In the genomic region with DNA sequence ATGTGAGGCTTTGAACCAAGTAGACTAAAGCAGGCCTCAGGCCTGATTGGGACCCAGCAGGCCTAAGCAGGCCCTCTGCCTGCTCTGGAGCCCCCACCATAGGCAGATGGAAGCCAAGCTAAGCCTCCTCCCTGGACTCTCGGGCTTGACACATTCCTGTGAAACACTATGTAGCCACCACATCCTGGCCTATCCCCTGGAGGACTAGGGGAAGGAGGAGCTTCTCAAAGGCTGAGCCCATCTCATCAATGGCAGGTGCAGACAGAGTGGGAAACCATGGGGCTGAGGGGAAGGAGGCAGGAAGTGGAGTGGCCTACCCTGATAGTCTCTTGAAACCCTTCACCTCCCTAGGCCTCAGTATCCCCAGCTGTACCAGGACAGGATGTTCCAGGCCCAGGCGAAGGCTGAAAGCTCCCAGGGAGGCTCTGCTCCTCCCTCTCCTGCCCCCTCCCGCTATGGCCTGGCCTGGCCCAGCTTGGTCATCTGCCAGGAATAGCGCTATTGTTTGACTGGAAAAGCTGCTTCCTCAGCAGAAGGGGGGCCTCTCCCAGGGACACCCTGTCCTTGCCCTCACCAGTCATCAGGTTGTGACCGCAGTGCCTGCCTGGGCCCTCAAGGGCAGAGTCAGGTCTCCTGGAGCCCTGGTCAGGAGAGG, we compare ENCODE assay signal across 8 cellular contexts. TPM values are rescaled to one million over a fixed set of nuclear protein-coding genes. Genes with fewer than 3 reads are reported as not detected.
DNase-seq lines count a peak whose midpoint lies in the region; ATAC-seq and TF ChIP-seq lines count a peak whose summit lies in the region.

No MANE protein-coding gene starts in this region.

- POLR2A ChIA-PET in SK-N-SH (lab: Yijun Ruan, JAX) (interaction anchor here (0.7 to 3.5 kb wide), 6 partner anchors 11 to 96 kb away, joined by 3 to 10 read pairs (median 4); partner anchors contain the start of genes CCDC157, RNF215, SF3A1 and TBC1D10A), RWPE1 (lab: Yijun Ruan, JAX; ENCODE audit: low non-redundant PET) (no interaction called here), Caco-2 (lab: Charles Lee) (interaction anchor here (1.4 kb wide), 1 partner anchor 36 kb away, joined by 10 read pairs; the partner anchor contains the start of gene TBC1D10A)

- H3K36me3 ChIP-seq in SK-N-SH (replicated peaks in 1 of 2; ENCODE audit: control insufficient read depth in 1 of 2, insufficient read depth in 2 of 2, low read length in 1 of 2), result peaks cover 0 to 33% of the 10 kb centered on the region in 2 experiments
- peaks cover 12% of the 10 kb centered on the region for H3K36me3 ChIP-seq in endodermal cell (ENCODE audit: control insufficient read depth, insufficient read depth, low read length)
- no peaks in the 10 kb centered on the region for H3K36me3 ChIP-seq in mesendoderm (ENCODE audit: control insufficient read depth, insufficient read depth, low read length)
- peaks cover 24 to 47% (median 43%) of the 10 kb centered on the region in 4 donors for H3K36me3 ChIP-seq in upper lobe of left lung
- no peaks in the 10 kb centered on the region for H3K36me3 ChIP-seq in Caco-2 (ENCODE audit: control insufficient read depth, insufficient read depth, low read length)

- no TSS peak for BruUV-seq in Caco-2 (replicated peaks; lab: Mats Ljungman, UMichigan)

- peak in 1 of 4 donors; percentile 65 for TF ChIP-seq POLR2A in upper lobe of left lung (IDR thresholded peaks at IDR 0.05)

- ATAC-seq in SK-N-SH treated with all-trans-retinoic acid at 6 μM for 48 hours (no peak), upper lobe of left lung (ENCODE audit: low FRiP score in 2 of 2) (peak; percentile 8 to 71), HG03460 (IDR thresholded peaks at IDR 0.05; ENCODE audit: unreplicated experiment) (no peak)

- no peak overlapping the region for H4K8ac ChIP-seq in mesendoderm (ENCODE audit: low read depth, low read length)

- H4K5ac ChIP-seq in mesendoderm (ENCODE audit: low read length), result no peak overlapping the region

- H3K27me3 Mint-ChIP-seq in endodermal cell (ENCODE audit: insufficient read depth) (no peaks in the 10 kb centered on the region), Caco-2 (ENCODE audit: insufficient read depth, unreplicated experiment) (no peaks in the 10 kb centered on the region)

- H3K4me3 Mint-ChIP-seq in endodermal cell (no peak overlapping the region), Caco-2 (ENCODE audit: unreplicated experiment) (no peak overlapping the region)

- H3K36me3 Mint-ChIP-seq in endodermal cell (ENCODE audit: low read depth) (peaks cover 19% of the 10 kb centered on the region), Caco-2 (ENCODE audit: insufficient read depth, unreplicated experiment) (peaks cover 8% of the 10 kb centered on the region)

- H3K27ac Mint-ChIP-seq in endodermal cell (no peak overlapping the region), Caco-2 (ENCODE audit: unreplicated experiment) (no peak overlapping the region)

- no peak overlapping the region for H2BK5ac ChIP-seq in mesendoderm (ENCODE audit: low read length)

- no peak overlapping the region for H3K18ac ChIP-seq in mesendoderm (ENCODE audit: low read length)

- H2AFZ ChIP-seq in SK-N-SH (ENCODE audit: low read depth), result no peak overlapping the region

- no peak overlapping the region for H3K4ac ChIP-seq in mesendoderm (ENCODE audit: low read depth, low read length)

- H2AK5ac ChIP-seq in mesendoderm (ENCODE audit: low read length), result no peak overlapping the region

- intact Hi-C loops in Caco-2 (cut with micrococcal nuclease; ENCODE audit: unreplicated experiment), result no loop called here

- TF ChIP-seq CTCF in SK-N-SH (IDR thresholded peaks at IDR 0.05), result no peak
- TF ChIP-seq CTCF in RWPE1 (conservative IDR thresholded peaks at IDR 0.05; ENCODE audit: low read depth), result no peak
- no peak for TF ChIP-seq CTCF in endodermal cell (conservative IDR thresholded peaks at IDR 0.05)
- peak in 3 of 6 experiments; percentile 15 to 26 (median 24) for TF ChIP-seq CTCF in upper lobe of left lung (IDR thresholded peaks at IDR 0.05)
- no peak for TF ChIP-seq CTCF in Caco-2 (IDR thresholded peaks at IDR 0.05; ENCODE audit: insufficient read depth in 1 of 2, low read depth in 1 of 2, low read length in 1 of 2, severe bottlenecking in 1 of 2, unreplicated experiment in 1 of 2)

- peaks cover 10% of the 10 kb centered on the region for H3K4me1 Mint-ChIP-seq in endodermal cell
- H3K4me1 Mint-ChIP-seq in Caco-2 (ENCODE audit: low read depth, unreplicated experiment), result peaks cover 5% of the 10 kb centered on the region

- H3K56ac ChIP-seq in mesendoderm (ENCODE audit: low read length), result no peak overlapping the region

- 52% methylated on average over 4 of the region's 5 CpGs for WGBS in SK-N-SH (ENCODE audit: low lambda C conversion rate)
- WGBS in endodermal cell (ENCODE audit: insufficient coverage in 1 of 2, insufficient read length in 1 of 2), 2 experiments, result 77% methylated on average over 5 of the region's 5 CpGs; no CpG with 5 or more reads in 1 of the 2 experiments
- no CpG with 5 or more reads among the region's 5 CpGs for WGBS in mesendoderm (ENCODE audit: extremely low coverage, insufficient coverage, low lambda C conversion rate)
- 24 to 50% methylated on average over 2 to 5 of the region's 5 CpGs for WGBS in upper lobe of left lung, 2 donors

- H3K79me2 ChIP-seq in SK-N-SH (ENCODE audit: insufficient read depth) (no peaks in the 10 kb centered on the region), mesendoderm (ENCODE audit: control insufficient read depth, insufficient read depth, low read length) (no peaks in the 10 kb centered on the region)

- H3K27ac ChIP-seq in SK-N-SH (ENCODE audit: low read depth in 2 of 2, low read length in 1 of 2), result peak overlapping the region; percentile 39 to 69
- H3K27ac ChIP-seq in RWPE1, result peak overlapping the region; percentile 95
- no peak overlapping the region for H3K27ac ChIP-seq in endodermal cell (ENCODE audit: low read depth, low read length)
- no peak overlapping the region for H3K27ac ChIP-seq in mesendoderm (ENCODE audit: low read depth, low read length)
- peak overlapping the region; percentile 94 to 99 (median 96) for H3K27ac ChIP-seq in upper lobe of left lung

- no peak overlapping the region for H2BK15ac ChIP-seq in mesendoderm (replicated peaks; ENCODE audit: low read depth)

- TF ChIP-seq RAD21 in SK-N-SH (IDR thresholded peaks at IDR 0.05; ENCODE audit: low read length), result no peak

- H3K79me1 ChIP-seq in mesendoderm (ENCODE audit: low read length), result no peaks in the 10 kb centered on the region

- H3K9ac ChIP-seq in SK-N-SH (no peak overlapping the region), endodermal cell (ENCODE audit: extremely low read depth, low read length, poor library complexity, severe bottlenecking) (no peak overlapping the region), mesendoderm (ENCODE audit: low read length) (no peak overlapping the region)

- H3K4me3 ChIP-seq in SK-N-SH (ENCODE audit: low read depth in 2 of 2, low read length in 1 of 2) (no peak overlapping the region), endodermal cell (ENCODE audit: low read length) (no peak overlapping the region), mesendoderm (ENCODE audit: low read length) (no peak overlapping the region), upper lobe of left lung (no peak overlapping the region), Caco-2 (ENCODE audit: low read depth, low read length) (no peak overlapping the region)

- DNase-seq in SK-N-SH (peak; percentile 67), RWPE1 (ENCODE audit: low spot score) (peak; percentile 64), endodermal cell (peak; percentile 73), mesendoderm (peak; percentile 86), upper lobe of left lung (peak in 1 of 2 donors; percentile 94), Caco-2 (no peak)

- H3K23ac ChIP-seq in mesendoderm (ENCODE audit: low read length), result no peak overlapping the region

- H3K9me3 Mint-ChIP-seq in endodermal cell (no peaks in the 10 kb centered on the region), Caco-2 (ENCODE audit: unreplicated experiment) (no peaks in the 10 kb centered on the region)

- peaks cover 4% of the 10 kb centered on the region; the same call in 1 of the 2 replicates for H4K20me1 ChIP-seq in SK-N-SH (ENCODE audit: insufficient read depth)

- CTCF ChIA-PET in SK-N-SH (lab: Yijun Ruan, JAX) (interaction anchor here (0.7 to 12.9 kb wide), 6 partner anchors 10 to 185 kb away, joined by 3 to 228 read pairs (median 17); partner anchors contain the start of genes RNF215 and SEC14L2), RWPE1 (lab: Yijun Ruan, JAX) (interaction anchor here (1.2 kb wide), 1 partner anchor 97 kb away, joined by 4 read pairs; no protein-coding TSS in a partner anchor), Caco-2 (lab: Charles Lee) (interaction anchor here (1.1 to 4.4 kb wide), 2 partner anchors 36 to 100 kb away, joined by 3 to 106 read pairs; partner anchors contain the start of gene TBC1D10A)

- no peak overlapping the region for H2BK120ac ChIP-seq in mesendoderm (ENCODE audit: low read depth, low read length)

- H3K27me3 ChIP-seq in SK-N-SH (ENCODE audit: insufficient read depth), result no peaks in the 10 kb centered on the region
- no peaks in the 10 kb centered on the region for H3K27me3 ChIP-seq in endodermal cell (ENCODE audit: control insufficient read depth, insufficient read depth, low read length, poor library complexity, severe bottlenecking)
- no peaks in the 10 kb centered on the region for H3K27me3 ChIP-seq in mesendoderm (ENCODE audit: insufficient read depth, low read length, poor library complexity)
- no peaks in the 10 kb centered on the region for H3K27me3 ChIP-seq in upper lobe of left lung
- no peaks in the 10 kb centered on the region for H3K27me3 ChIP-seq in Caco-2 (replicated peaks; ENCODE audit: control insufficient read depth, insufficient read depth, low read length)

- H3K4me2 ChIP-seq in SK-N-SH, result peak overlapping the region; percentile 95; the same call in 1 of the 2 replicates
- H3K4me2 ChIP-seq in mesendoderm (ENCODE audit: low read length), result no peak overlapping the region

- peaks cover 16 to 30% of the 10 kb centered on the region in 2 experiments; a peak in 2 of 4 replicates for H3K4me1 ChIP-seq in SK-N-SH (ENCODE audit: control insufficient read depth in 1 of 2, insufficient read depth in 2 of 2, low read depth in 1 of 2, low read length in 1 of 2)
- H3K4me1 ChIP-seq in endodermal cell (ENCODE audit: control insufficient read depth, insufficient read depth, low read length), result peaks cover 10% of the 10 kb centered on the region
- peaks cover 11% of the 10 kb centered on the region for H3K4me1 ChIP-seq in mesendoderm (ENCODE audit: control insufficient read depth, low read depth, low read length)
- peaks cover 43 to 55% (median 43%) of the 10 kb centered on the region in 4 donors for H3K4me1 ChIP-seq in upper lobe of left lung
- H3K4me1 ChIP-seq in Caco-2, result peaks cover 4% of the 10 kb centered on the region

- H3F3A ChIP-seq in SK-N-SH (replicated peaks; ENCODE audit: insufficient read depth), result peaks cover 17% of the 10 kb centered on the region

- TF ChIP-seq EP300 in SK-N-SH (IDR thresholded peaks at IDR 0.05; ENCODE audit: borderline replicate concordance in 1 of 2, low read depth in 1 of 2, low read length in 1 of 2) (no peak), upper lobe of left lung (IDR thresholded peaks at IDR 0.05) (peak; percentile 93 to 100 (median 98))

- no peaks in the 10 kb centered on the region for H3K9me2 ChIP-seq in SK-N-SH

- H3K9me3 ChIP-seq in SK-N-SH, result no peaks in the 10 kb centered on the region
- no peaks in the 10 kb centered on the region for H3K9me3 ChIP-seq in endodermal cell (ENCODE audit: control insufficient read depth, low read length)
- H3K9me3 ChIP-seq in upper lobe of left lung, result no peaks in the 10 kb centered on the region
- H3K9me3 ChIP-seq in Caco-2, result no peaks in the 10 kb centered on the region

RNA-seq across cellular contexts. Expression of gene CASTOR1, which starts 1.5 kb away (rescaled TPM):
- 14.4 and 17.4 TPM in 2 replicates for polyA plus RNA-seq in SK-N-SH (2012; rRNA removed)
- 4.5 and 8.5 TPM in 2 replicates for polyA plus RNA-seq in SK-N-SH (2012; cell fraction: cytosol; rRNA removed)
- 29.2 and 38.1 TPM in 2 replicates for polyA plus RNA-seq in SK-N-SH (2012; cell fraction: nucleus; rRNA removed)
- 10 to 100 TPM; 19.2 to 19.5 TPM for total RNA-seq in endodermal cell
- polyA plus RNA-seq in endodermal cell (2013, experiment 1 of 2), result 8.4 TPM
- polyA plus RNA-seq in endodermal cell (2013, experiment 2 of 2), result 10.1 TPM
- 3.3 TPM for polyA plus RNA-seq in mesendoderm (2013, experiment 1 of 2)
- polyA plus RNA-seq in mesendoderm (2013, experiment 2 of 2), result 3.4 TPM
- total RNA-seq in upper lobe of left lung, result 10 to 100 TPM in 4 of 6 donors, 1 to 10 TPM in 2; 7.0 to 31.5 (median 22.1) TPM
- total RNA-seq in Caco-2 (2022), result 6.3 and 7.4 TPM in 2 replicates

RNA-seq across cellular contexts. Expression of gene OSM, which starts 24.2 kb away (rescaled TPM):
- polyA plus RNA-seq in SK-N-SH (2012; rRNA removed), result not detected in 2 replicates
- polyA plus RNA-seq in SK-N-SH (2012; cell fraction: cytosol; rRNA removed), result not detected in 2 replicates
- polyA plus RNA-seq in SK-N-SH (2012; cell fraction: nucleus; rRNA removed), result 0.02 and 0.12 TPM in 2 replicates
- not detected for total RNA-seq in endodermal cell
- polyA plus RNA-seq in endodermal cell (2013, experiment 1 of 2), result not detected
- not detected for polyA plus RNA-seq in endodermal cell (2013, experiment 2 of 2)
- not detected for polyA plus RNA-seq in mesendoderm (2013, experiment 1 of 2)
- polyA plus RNA-seq in mesendoderm (2013, experiment 2 of 2), result not detected
- 10 to 100 TPM in 1 of 6 donors, 1 to 10 TPM in 4, under 1 TPM in 1; 0.98 to 11.7 (median 5.1) TPM for total RNA-seq in upper lobe of left lung
- total RNA-seq in Caco-2 (2022), result not detected in 2 replicates

RNA-seq across cellular contexts. Expression of gene TBC1D10A, which starts 35.9 kb away (rescaled TPM):
- 15.3 and 16.5 TPM in 2 replicates for polyA plus RNA-seq in SK-N-SH (2012; rRNA removed)
- polyA plus RNA-seq in SK-N-SH (2012; cell fraction: cytosol; rRNA removed), result 6.5 and 9.7 TPM in 2 replicates
- 27.1 and 28.3 TPM in 2 replicates for polyA plus RNA-seq in SK-N-SH (2012; cell fraction: nucleus; rRNA removed)
- total RNA-seq in endodermal cell (10 to 100 TPM; 12.1 to 13.7 TPM), upper lobe of left lung (10 to 100 TPM; 22.6 to 61.0 (median 36.2) TPM), Caco-2 (2022) (11.1 and 12.2 TPM in 2 replicates)
- polyA plus RNA-seq in endodermal cell (2013, experiment 1 of 2), result 7.3 TPM
- polyA plus RNA-seq in endodermal cell (2013, experiment 2 of 2), result 6.9 TPM
- 2.7 TPM for polyA plus RNA-seq in mesendoderm (2013, experiment 1 of 2)
- 2.6 TPM for polyA plus RNA-seq in mesendoderm (2013, experiment 2 of 2)

RNA-seq across cellular contexts. Expression of gene LIF, which starts 44.2 kb away (rescaled TPM):
- polyA plus RNA-seq in SK-N-SH (2012; rRNA removed), result 24.6 and 36.5 TPM in 2 replicates
- polyA plus RNA-seq in SK-N-SH (2012; cell fraction: cytosol; rRNA removed), result 3.6 and 4.4 TPM in 2 replicates
- polyA plus RNA-seq in SK-N-SH (2012; cell fraction: nucleus; rRNA removed), result 95.4 and 196 TPM in 2 replicates
- total RNA-seq in endodermal cell (under 1 TPM; 0.31 to 0.77 TPM), upper lobe of left lung (10 to 100 TPM in 1 of 6 donors, 1 to 10 TPM in 4, under 1 TPM in 1; 0.89 to 16.9 (median 3.8) TPM), Caco-2 (2022) (8.0 and 9.7 TPM in 2 replicates)
- polyA plus RNA-seq in endodermal cell (2013, experiment 1 of 2), result 0.78 TPM
- polyA plus RNA-seq in endodermal cell (2013, experiment 2 of 2), result 0.87 TPM
- polyA plus RNA-seq in mesendoderm (2013, experiment 1 of 2), result 1.0 TPM
- 0.84 TPM for polyA plus RNA-seq in mesendoderm (2013, experiment 2 of 2)

Comparison
In these comparisons a context has a peak if more than half of its experiments do, and no peak if none do; other contexts are left out.
1. DNase-seq: peak in SK-N-SH (single experiment), RWPE1 (single experiment), endodermal cell (single experiment) and mesendoderm (single experiment); none in Caco-2 (0 of 2).
2. H3K27ac ChIP-seq: peak in SK-N-SH (2 of 2), RWPE1 (single experiment) and upper lobe of left lung (4 of 4); none in endodermal cell (single experiment) and mesendoderm (single experiment).
3. ATAC-seq: peak in upper lobe of left lung (2 of 2); none in SK-N-SH treated with all-trans-retinoic acid at 6 μM for 48 hours (single experiment) and HG03460 (single experiment).